8 cellular contexts compared by ENCODE assay signal in genomic region chr7:12210179-12211053, GRCh38. TPM values are rescaled to one million over a fixed set of nuclear protein-coding genes. Genes with fewer than 3 reads are reported as not detected.
A peak's percentile ranks its signal among the peaks of the same experiment; 100 is the strongest.
DNase-seq lines count a peak whose midpoint lies in the region; ATAC-seq and TF ChIP-seq lines count a peak whose summit lies in the region.

No MANE protein-coding gene starts in this region.

- no peak for TF ChIP-seq POLR2A in right lobe of liver (IDR thresholded peaks at IDR 0.05)

- peaks cover 25% of the 10 kb centered on the region for H3K27me3 Mint-ChIP-seq in chondrocyte (ENCODE audit: low read depth)

- intact Hi-C loops in right lobe of liver (cut with DNase I): no loop called here

- H3K9me3 ChIP-seq in BLaER1 (no peaks in the 10 kb centered on the region), right lobe of liver (no peaks in the 10 kb centered on the region)

- H3K27ac ChIP-seq in BLaER1 (peak overlapping the region; percentile 94; the same call in 1 of the 2 replicates), right lobe of liver (peak overlapping the region; percentile 96 to 99 (median 98))

- TF ChIP-seq CTCF in chondrocyte (IDR thresholded peaks at IDR 0.05) (no peak), right lobe of liver (IDR thresholded peaks at IDR 0.05) (no peak)

- WGBS in right lobe of liver (ENCODE audit: insufficient coverage, low coverage, low lambda C conversion rate, missing lambda C conversion rate): under 1% methylated on average over 26 of the region's 26 CpGs

- H3K36me3 Mint-ChIP-seq in chondrocyte (ENCODE audit: low read depth): peaks cover 2% of the 10 kb centered on the region

- peaks cover 10% of the 10 kb centered on the region; the same call in 1 of the 2 replicates for H4K20me1 ChIP-seq in BLaER1

- peak overlapping the region; percentile 90 for H3K4me2 ChIP-seq in BLaER1

- peak; percentile 39 for ATAC-seq in GM18517 (IDR thresholded peaks at IDR 0.05; ENCODE audit: unreplicated experiment)
- ATAC-seq in HG02973 (IDR thresholded peaks at IDR 0.05; ENCODE audit: unreplicated experiment): peak; percentile 38
- peak; percentile 62 to 71 (median 68) for ATAC-seq in right lobe of liver

- H3K4me3 ChIP-seq in BLaER1 (peak overlapping the region; percentile 79), right lobe of liver (peak overlapping the region; percentile 72 to 74 (median 73))

- peak overlapping the region; percentile 92 for H3K4me3 Mint-ChIP-seq in chondrocyte (ENCODE audit: unreplicated experiment)

- peak overlapping the region; percentile 96 for H3K27ac Mint-ChIP-seq in chondrocyte (ENCODE audit: unreplicated experiment)

- no peaks in the 10 kb centered on the region for H3K9me3 Mint-ChIP-seq in chondrocyte (ENCODE audit: low read depth)

- H3K4me1 ChIP-seq in BLaER1: peaks cover 18% of the 10 kb centered on the region
- H3K4me1 ChIP-seq in right lobe of liver: peaks cover 0 to 11% (median 0%) of the 10 kb centered on the region in 4 donors

- H3K9ac ChIP-seq in BLaER1: peak overlapping the region; percentile 91

- peak; percentile 79 for DNase-seq in NCI-H82 treated with DMSO at 0.1 percent for 48 hours (lab: John Stamatoyannopoulos, UW; ENCODE audit: unreplicated experiment)
- DNase-seq in chondrocyte (ENCODE audit: low spot score): no peak
- peak; percentile 53 to 63 (median 59) for DNase-seq in right lobe of liver
- peak; percentile 61 for DNase-seq in superior temporal gyrus (ENCODE audit: extremely low spot score)
- DNase-seq in activated effector memory CD4-positive, alpha-beta T cell treated with Interleukin-2 at 50 U/mL for 16 hours: no peak

- H3K27me3 ChIP-seq in BLaER1: no peaks in the 10 kb centered on the region
- no peaks in the 10 kb centered on the region for H3K27me3 ChIP-seq in right lobe of liver

- H3K36me3 ChIP-seq in BLaER1: peaks cover 15% of the 10 kb centered on the region
- H3K36me3 ChIP-seq in right lobe of liver: peaks cover 0 to 7% (median 0%) of the 10 kb centered on the region in 4 donors

- H3K4me1 Mint-ChIP-seq in chondrocyte (ENCODE audit: low read depth): peaks cover 20% of the 10 kb centered on the region

RNA-seq across cellular contexts. Expression of gene TMEM106B, which starts 0.7 kb away (rescaled TPM):
- total RNA-seq in chondrocyte (45.5 to 56.7 TPM (median 47.8 TPM) in 3 replicates), right lobe of liver (10 to 100 TPM; 26.9 to 64.5 (median 31.7) TPM)

Comparison
In these comparisons a context has a peak if more than half of its experiments do, and no peak if none do; other contexts are left out.
1. DNase-seq: peak in NCI-H82 treated with DMSO at 0.1 percent for 48 hours (single experiment), right lobe of liver (3 of 3) and superior temporal gyrus (single experiment); none in chondrocyte (single experiment) and activated effector memory CD4-positive, alpha-beta T cell treated with Interleukin-2 at 50 U/mL for 16 hours (single experiment).
2. Peak in every context shown above with its lines, with median percentiles within 50 percentile points of each other: ATAC-seq.